20 cellular contexts compared by ENCODE assay signal in genomic region chr6:158610319-158610968, GRCh38. TPM values are rescaled to one million over a fixed set of nuclear protein-coding genes. Genes with fewer than 3 reads are reported as not detected.
DNase-seq lines count a peak whose midpoint lies in the region; ATAC-seq and TF ChIP-seq lines count a peak whose summit lies in the region.
"Had no signal": no experiment of that assay in that cellular context is flagged by ENCODE, and none has a peak within 500 bp of the region (broad histone marks: within the 10 kb centered on the region; RNA-seq: fewer than 3 reads in every experiment).

No MANE protein-coding gene starts in this region.

- no peak overlapping the region for H3K4me3 Mint-ChIP-seq in CD4-positive, alpha-beta memory T cell
- H3K4me3 Mint-ChIP-seq in osteocyte (ENCODE audit: unreplicated experiment) = no peak overlapping the region
- H3K4me3 Mint-ChIP-seq: stimulated activated naive CD8-positive, alpha-beta T cell treated with anti-CD3 and anti-CD28 coated beads, Interleukin-15, Interleukin-2, amounts not matched to agents 100 ng/mL and 50 ng/mL, for 24 hours had no signal

- H3K9me3 ChIP-seq in CD4-positive, alpha-beta memory T cell (ENCODE audit: control insufficient read depth in 1 of 2, low read length in 2 of 2) = no peaks in the 10 kb centered on the region
- H3K9me3 ChIP-seq in RWPE2 (ENCODE audit: severe bottlenecking) = no peaks in the 10 kb centered on the region
- H3K9me3 ChIP-seq in heart right ventricle = peaks cover 0 to 10% (median 0%) of the 10 kb centered on the region in 11 donors
- H3K9me3 ChIP-seq: upper lobe of left lung had no signal

- H3K36me3 ChIP-seq in CD4-positive, alpha-beta memory T cell (ENCODE audit: insufficient read depth, low read length) = peaks cover 65% of the 10 kb centered on the region
- H3K36me3 ChIP-seq in RWPE2 (ENCODE audit: low read depth) (peaks cover 88% of the 10 kb centered on the region), heart right ventricle (peaks cover 0 to 98% (median 8%) of the 10 kb centered on the region in 9 donors)

- ATAC-seq in RWPE2 (ENCODE audit: low read depth) (no peak), heart right ventricle (peak in 6 of 8 donors; percentile 57 to 76 (median 62)), HG02840 (IDR thresholded peaks at IDR 0.05; ENCODE audit: low FRiP score, unreplicated experiment) (no peak)

- H3K27ac ChIP-seq in CD4-positive, alpha-beta memory T cell (ENCODE audit: low read depth, low read length) = no peak overlapping the region
- no peak overlapping the region for H3K27ac ChIP-seq in RWPE2 (ENCODE audit: poor library complexity, severe bottlenecking)
- peak overlapping the region in 4 of 10 donors; percentile 41 to 60 (median 59) for H3K27ac ChIP-seq in heart right ventricle
- H3K27ac ChIP-seq: C4-2B, PC-9 had no signal

- H3K27me3 Mint-ChIP-seq in CD4-positive, alpha-beta memory T cell = no peaks in the 10 kb centered on the region
- no peaks in the 10 kb centered on the region for H3K27me3 Mint-ChIP-seq in osteocyte (ENCODE audit: unreplicated experiment)
- H3K27me3 Mint-ChIP-seq: stimulated activated naive CD8-positive, alpha-beta T cell treated with anti-CD3 and anti-CD28 coated beads, Interleukin-15, Interleukin-2, amounts not matched to agents 100 ng/mL and 50 ng/mL, for 24 hours had no signal

- H3K4me1 ChIP-seq in CD4-positive, alpha-beta memory T cell (ENCODE audit: insufficient read depth, low read length) = no peaks in the 10 kb centered on the region
- H3K4me1 ChIP-seq in RWPE2 (ENCODE audit: insufficient read depth, poor library complexity, severe bottlenecking) (no peaks in the 10 kb centered on the region), heart right ventricle (peaks cover 3 to 36% (median 20%) of the 10 kb centered on the region in 9 donors)

- H3K36me3 Mint-ChIP-seq in CD4-positive, alpha-beta memory T cell = peaks cover 58 to 83% of the 10 kb centered on the region in 2 donors
- peaks cover 32% of the 10 kb centered on the region for H3K36me3 Mint-ChIP-seq in osteocyte (ENCODE audit: unreplicated experiment)

- 63 to 70% methylated on average over 9 of the region's 9 CpGs for WGBS in heart right ventricle, 2 donors

- peak overlapping the region in 4 of 7 donors; percentile 4 to 61 (median 25) for H3K27ac Mint-ChIP-seq in CD4-positive, alpha-beta memory T cell
- H3K27ac Mint-ChIP-seq in osteocyte (ENCODE audit: unreplicated experiment) = no peak overlapping the region
- H3K27ac Mint-ChIP-seq: stimulated activated naive CD8-positive, alpha-beta T cell treated with anti-CD3 and anti-CD28 coated beads, Interleukin-15, Interleukin-2, amounts not matched to agents 100 ng/mL and 50 ng/mL, for 24 hours had no signal

- peaks cover 0 to 4% (median 0%) of the 10 kb centered on the region in 8 donors for H3K9me3 Mint-ChIP-seq in CD4-positive, alpha-beta memory T cell
- H3K9me3 Mint-ChIP-seq in osteocyte (ENCODE audit: unreplicated experiment) = no peaks in the 10 kb centered on the region
- H3K9me3 Mint-ChIP-seq: stimulated activated naive CD8-positive, alpha-beta T cell treated with anti-CD3 and anti-CD28 coated beads, Interleukin-15, Interleukin-2, amounts not matched to agents 100 ng/mL and 50 ng/mL, for 24 hours had no signal

- CTCF ChIA-PET in CD4-positive, alpha-beta memory T cell (lab: Charles Lee; ENCODE audit: partially characterized antibody) = interaction anchor here (0.7 to 2.1 kb wide), 2 partner anchors 81 to 390 kb away, joined by 3 to 11 read pairs; no protein-coding TSS in a partner anchor

- H3K4me1 Mint-ChIP-seq in CD4-positive, alpha-beta memory T cell = peaks cover under 1 to 5% (median 3%) of the 10 kb centered on the region in 4 donors
- H3K4me1 Mint-ChIP-seq in osteocyte (ENCODE audit: unreplicated experiment) = no peaks in the 10 kb centered on the region

- POLR2A ChIA-PET in CD4-positive, alpha-beta memory T cell (lab: Charles Lee; ENCODE audit: partially characterized antibody) = no interaction called here

- no peaks in the 10 kb centered on the region for H3K27me3 ChIP-seq in CD4-positive, alpha-beta memory T cell (ENCODE audit: insufficient read depth, low read length)
- no peaks in the 10 kb centered on the region for H3K27me3 ChIP-seq in RWPE2 (ENCODE audit: insufficient read depth, poor library complexity, severe bottlenecking)
- no peaks in the 10 kb centered on the region for H3K27me3 ChIP-seq in heart right ventricle
- H3K27me3 ChIP-seq: dorsolateral prefrontal cortex, upper lobe of left lung had no signal

- no peak for TF ChIP-seq CTCF in RWPE2 (IDR thresholded peaks at IDR 0.05; ENCODE audit: poor library complexity, severe bottlenecking)
- no peak for TF ChIP-seq CTCF in heart right ventricle (IDR thresholded peaks at IDR 0.05)
- TF ChIP-seq CTCF in osteocyte (IDR thresholded peaks at IDR 0.05) = no peak

- in situ Hi-C loops in ACHN (cut with HindIII; ENCODE audit: low pct_ligation_motif_present, low pct_unique_long_range_greater_than_20kb, low sequenced_read_pairs) = no loop called here

- no peak overlapping the region for H3K4me3 ChIP-seq in CD4-positive, alpha-beta memory T cell (ENCODE audit: low read length in 2 of 2)
- no peak overlapping the region for H3K4me3 ChIP-seq in RWPE2 (ENCODE audit: severe bottlenecking)
- no peak overlapping the region for H3K4me3 ChIP-seq in heart right ventricle
- H3K4me3 ChIP-seq: dorsolateral prefrontal cortex, PC-9, upper lobe of left lung had no signal

- intact Hi-C loops in CD4-positive, alpha-beta memory T cell (cut with micrococcal nuclease) = no loop called here
- intact Hi-C loops in heart right ventricle (cut with DNase I) = no loop called here

- DNase-seq in CD4-positive, alpha-beta memory T cell = no peak
- peak; percentile 22 for DNase-seq in RWPE2 (ENCODE audit: low spot score)
- DNase-seq in heart right ventricle = no peak
- peak; percentile 49 for DNase-seq in osteocyte (ENCODE audit: extremely low spot score, unreplicated experiment)
- DNase-seq in ACHN = no peak
- no peak for DNase-seq in AML-193 (lab: John Stamatoyannopoulos, UW)
- no peak for DNase-seq in cerebellar nuclear complex (lab: John Stamatoyannopoulos, UW)
- DNase-seq: activated CD4-positive, alpha-beta T cell treated with anti-CD3 and anti-CD28 coated beads, Interleukin-2, amount 50 U/mL, for 1 hour; activated T-cell treated with anti-CD3 and anti-CD28 coated beads, Interleukin-2, amount 50 U/mL, for 1 hour; dorsolateral prefrontal cortex; GOT3; NCI-H1105; NCI-H2029 treated with DMSO at 0.1 percent for 48 hours; PC-9; stimulated activated CD4-positive, alpha-beta T cell treated with anti-CD3 and anti-CD28 coated beads, Interleukin-4, amount 100 ng/mL, for 1 hour; T-helper 2 cell; upper lobe of left lung had no signal

RNA-seq across cellular contexts. Expression of gene DYNLT1, which starts 34.1 kb away (rescaled TPM):
- total RNA-seq in CD4-positive, alpha-beta memory T cell = 10 to 100 TPM; 78.8 to 90.4 TPM
- polyA plus RNA-seq in CD4-positive, alpha-beta memory T cell = 100 to 1,000 TPM in 1 of 2 donors, 10 to 100 TPM in 1; 93.8 to 105 TPM
- total RNA-seq in heart right ventricle = 100 to 1,000 TPM; 110 to 173 (median 122) TPM
- polyA plus RNA-seq in heart right ventricle = 100 to 1,000 TPM; 106 to 211 TPM
- 116 and 118 TPM in 2 replicates for total RNA-seq in osteocyte

RNA-seq across cellular contexts. Expression of gene SYTL3, which starts 39.4 kb away (rescaled TPM):
- total RNA-seq in CD4-positive, alpha-beta memory T cell = 10 to 100 TPM; 22.2 to 24.3 TPM
- 10 to 100 TPM; 11.9 to 13.3 TPM for polyA plus RNA-seq in CD4-positive, alpha-beta memory T cell
- total RNA-seq in heart right ventricle = 10 to 100 TPM in 3 of 10 donors, 1 to 10 TPM in 7; 3.6 to 11.9 (median 8.0) TPM
- 1 to 10 TPM; 8.0 to 8.4 TPM for polyA plus RNA-seq in heart right ventricle
- total RNA-seq in osteocyte = 0.31 and 0.48 TPM in 2 replicates

RNA-seq across cellular contexts. Expression of gene TMEM181, which starts 50.6 kb away (rescaled TPM):
- total RNA-seq in CD4-positive, alpha-beta memory T cell = 10 to 100 TPM; 26.1 to 28.0 TPM
- polyA plus RNA-seq in CD4-positive, alpha-beta memory T cell = 1 to 10 TPM; 4.3 to 8.1 TPM
- total RNA-seq in heart right ventricle = 10 to 100 TPM in 4 of 10 donors, 1 to 10 TPM in 6; 7.3 to 13.4 (median 9.8) TPM
- 1 to 10 TPM; 5.9 to 8.9 TPM for polyA plus RNA-seq in heart right ventricle
- total RNA-seq in osteocyte = 33.2 and 33.5 TPM in 2 replicates

Comparison
In these comparisons a context has a peak if more than half of its experiments do, and no peak if none do; other contexts are left out.
1. DNase-seq: peak in RWPE2 (single experiment) and osteocyte (single experiment); none in CD4-positive, alpha-beta memory T cell (0 of 5), heart right ventricle (0 of 2), ACHN (single experiment), AML-193 (0 of 2) and cerebellar nuclear complex (0 of 2).
2. ATAC-seq: peak in heart right ventricle (6 of 8); none in RWPE2 (single experiment) and HG02840 (single experiment).